Comparison of ENCODE assay signal across 30 cellular contexts in genomic region chr6:125842091-125842626, GRCh38.
"Had no signal": no experiment of that assay in that cellular context is flagged by ENCODE, and none has a peak within 500 bp of the region (broad histone marks: within the 10 kb centered on the region; RNA-seq: fewer than 3 reads in every experiment).

No MANE protein-coding gene starts in this region.

- H3K27me3 ChIP-seq: brain microvascular endothelial cell, Peyer's patch, SJSA1 had no signal

- H3K36me3 ChIP-seq: brain microvascular endothelial cell, Peyer's patch, SJSA1 had no signal

- H3K27ac ChIP-seq: brain microvascular endothelial cell, KMS-11, Peyer's patch, SJSA1, VCaP had no signal

- H3K4me1 ChIP-seq: Peyer's patch, SJSA1 had no signal

- H3K9ac ChIP-seq: KMS-11, SK-N-SH had no signal

- H3K9me3 Mint-ChIP-seq: activated B cell treated with CpG ODN at 0.5 μM for 24 hours; activated CD4-positive, alpha-beta memory T cell treated with anti-CD3 and anti-CD28 coated beads for 36 hours; activated naive CD4-positive, alpha-beta T cell treated with anti-CD3 and anti-CD28 coated beads, Interleukin-2, amount 10 ng/mL, durations not matched to agents 7 days and 5 days; activated naive CD8-positive, alpha-beta T cell treated with anti-CD3 and anti-CD28 coated beads for 36 hours; T-helper 1 cell treated with Interleukin-12 subunit alpha and Interleukin-12 subunit beta and Interleukin-4 antibody, amounts not matched to agents 30 μg/mL and 1 μg/mL, for 36 hours had no signal

- ATAC-seq: PC-3 had no signal

- H3K4me2 ChIP-seq: KMS-11, SK-N-SH had no signal

- H3K9me3 ChIP-seq: Peyer's patch, SJSA1, SK-N-SH had no signal

- H3K27ac Mint-ChIP-seq: activated B cell treated with CpG ODN at 0.5 μM for 24 hours; activated CD4-positive, alpha-beta memory T cell treated with anti-CD3 and anti-CD28 coated beads for 36 hours; activated naive CD4-positive, alpha-beta T cell treated with anti-CD3 and anti-CD28 coated beads, Interleukin-2, amount 10 ng/mL, durations not matched to agents 7 days and 5 days; activated naive CD8-positive, alpha-beta T cell treated with anti-CD3 and anti-CD28 coated beads for 36 hours; T-helper 1 cell treated with Interleukin-12 subunit alpha and Interleukin-12 subunit beta and Interleukin-4 antibody, amounts not matched to agents 30 μg/mL and 1 μg/mL, for 36 hours had no signal

- H3K4me3 ChIP-seq: Peyer's patch, SJSA1 had no signal

- DNase-seq: activated B cell treated with CpG ODN at 0.5 μM for 24 hours; activated CD4-positive, alpha-beta memory T cell treated with anti-CD3 and anti-CD28 coated beads for 36 hours; activated CD4-positive, alpha-beta T cell treated with anti-CD3 and anti-CD28 coated beads for 4 hours; activated CD4-positive, alpha-beta T cell treated with anti-CD3 and anti-CD28 coated beads, Interleukin-2, amount 50 U/mL, for 1 hour; activated CD4-positive, CD25-positive, alpha-beta regulatory T cell treated with anti-CD3 and anti-CD28 coated beads, Interleukin-2, amount 50 U/mL, for 72 hours; activated CD8-positive, alpha-beta memory T cell treated with anti-CD3 and anti-CD28 coated beads, Interleukin-2, amount 50 U/mL, for 4 hours; activated effector memory CD4-positive, alpha-beta T cell treated with Interleukin-2 at 50 U/mL for 16 hours; activated naive CD4-positive, alpha-beta T cell treated with anti-CD3 and anti-CD28 coated beads, Interleukin-2, amount 10 ng/mL, durations not matched to agents 7 days and 5 days; activated naive CD8-positive, alpha-beta T cell treated with anti-CD3 and anti-CD28 coated beads for 36 hours; activated T-cell treated with anti-CD3 and anti-CD28 coated beads, Interleukin-2, amount 50 U/mL, for 48 hours; amniotic stem cell; aorta; brain microvascular endothelial cell; central memory CD4-positive, alpha-beta T cell; NCI-H1105; NCI-H1694; NCI-H2029; NCI-H345; NCI-H526; NCI-H748 treated with DMSO at 0.1 percent for 48 hours; NK-92 treated with Interleukin-12 subunit alpha and Interleukin-12 subunit beta, amount 100 ng/mL, for 24 hours; PC-3; Peyer's patch; RPMI8226; SHP77 treated with DMSO at 0.1 percent for 48 hours; SK-N-SH had no signal
